1 cellular context compared by ENCODE assay signal in the genomic region with DNA sequence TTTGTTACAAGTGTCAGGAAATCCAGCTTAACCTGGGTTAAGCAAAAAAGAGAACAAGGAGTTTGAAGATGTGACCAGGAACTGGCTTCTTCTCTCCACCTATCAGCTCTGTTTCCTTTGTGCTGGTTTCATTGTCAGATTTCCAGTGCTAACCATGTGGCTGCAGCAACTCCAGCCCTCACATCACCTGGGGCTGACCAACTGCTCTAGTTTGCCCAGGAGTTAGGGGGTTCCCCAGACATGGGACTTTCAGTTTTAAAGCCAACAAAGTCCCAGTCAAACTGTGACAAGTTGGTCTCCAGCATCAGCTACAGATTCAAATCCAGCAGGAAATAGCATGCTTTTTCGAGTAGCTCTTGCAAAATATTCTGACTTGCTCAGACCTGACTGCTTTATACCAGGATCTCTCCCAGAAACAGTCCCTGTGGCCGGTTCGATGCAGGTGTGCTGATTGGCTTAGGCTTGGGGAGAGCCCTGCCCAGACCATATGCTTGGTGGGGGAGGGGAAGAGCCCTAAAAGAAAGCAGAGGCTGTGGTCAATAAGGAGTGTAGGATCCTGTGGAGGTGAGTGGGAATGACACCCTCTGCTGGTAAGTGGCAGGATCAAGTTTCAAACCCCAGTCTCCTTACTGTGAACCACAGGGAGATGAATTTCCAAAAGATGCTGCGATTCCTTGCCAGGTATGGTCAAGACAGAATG.
TF ChIP-seq lines count a peak whose summit lies in the region.

No MANE protein-coding gene starts in this region.

TF ChIP-seq in WTC11, 78 proteins besides CTCF, POLR2A, EP300 and RAD21 (continued from another document):
- TF ChIP-seq TEAD1 (CRISPR knock-in tag; IDR thresholded peaks at IDR 0.05) (peak; percentile 34; the same call in 1 of the 2 replicates), NR3C1 (CRISPR knock-in tag; conservative IDR thresholded peaks at IDR 0.05; ENCODE audit: low read depth) (0 out of 2 replicates have a peak, but pooled peaks have one; percentile 21), SP1 (CRISPR knock-in tag; conservative IDR thresholded peaks at IDR 0.05) (peak; percentile 77), ZBTB21 (CRISPR knock-in tag; IDR thresholded peaks at IDR 0.05; ENCODE audit: borderline replicate concordance) (no peak)
- TF ChIP-seq, protein P1, sequence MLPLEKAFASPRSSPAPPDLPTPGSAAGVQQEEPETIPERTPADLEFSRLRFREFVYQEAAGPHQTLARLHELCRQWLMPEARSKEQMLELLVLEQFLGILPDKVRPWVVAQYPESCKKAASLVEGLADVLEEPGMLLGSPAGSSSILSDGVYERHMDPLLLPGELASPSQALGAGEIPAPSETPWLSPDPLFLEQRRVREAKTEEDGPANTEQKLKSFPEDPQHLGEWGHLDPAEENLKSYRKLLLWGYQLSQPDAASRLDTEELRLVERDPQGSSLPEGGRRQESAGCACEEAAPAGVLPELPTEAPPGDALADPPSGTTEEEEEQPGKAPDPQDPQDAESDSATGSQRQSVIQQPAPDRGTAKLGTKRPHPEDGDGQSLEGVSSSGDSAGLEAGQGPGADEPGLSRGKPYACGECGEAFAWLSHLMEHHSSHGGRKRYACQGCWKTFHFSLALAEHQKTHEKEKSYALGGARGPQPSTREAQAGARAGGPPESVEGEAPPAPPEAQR (CRISPR knock-in tag; IDR thresholded peaks at IDR 0.05): no peak
- TF ChIP-seq, protein P2, sequence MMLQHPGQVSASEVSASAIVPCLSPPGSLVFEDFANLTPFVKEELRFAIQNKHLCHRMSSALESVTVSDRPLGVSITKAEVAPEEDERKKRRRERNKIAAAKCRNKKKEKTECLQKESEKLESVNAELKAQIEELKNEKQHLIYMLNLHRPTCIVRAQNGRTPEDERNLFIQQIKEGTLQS (CRISPR knock-in tag; conservative IDR thresholded peaks at IDR 0.05): no peak
- TF ChIP-seq, protein P3, sequence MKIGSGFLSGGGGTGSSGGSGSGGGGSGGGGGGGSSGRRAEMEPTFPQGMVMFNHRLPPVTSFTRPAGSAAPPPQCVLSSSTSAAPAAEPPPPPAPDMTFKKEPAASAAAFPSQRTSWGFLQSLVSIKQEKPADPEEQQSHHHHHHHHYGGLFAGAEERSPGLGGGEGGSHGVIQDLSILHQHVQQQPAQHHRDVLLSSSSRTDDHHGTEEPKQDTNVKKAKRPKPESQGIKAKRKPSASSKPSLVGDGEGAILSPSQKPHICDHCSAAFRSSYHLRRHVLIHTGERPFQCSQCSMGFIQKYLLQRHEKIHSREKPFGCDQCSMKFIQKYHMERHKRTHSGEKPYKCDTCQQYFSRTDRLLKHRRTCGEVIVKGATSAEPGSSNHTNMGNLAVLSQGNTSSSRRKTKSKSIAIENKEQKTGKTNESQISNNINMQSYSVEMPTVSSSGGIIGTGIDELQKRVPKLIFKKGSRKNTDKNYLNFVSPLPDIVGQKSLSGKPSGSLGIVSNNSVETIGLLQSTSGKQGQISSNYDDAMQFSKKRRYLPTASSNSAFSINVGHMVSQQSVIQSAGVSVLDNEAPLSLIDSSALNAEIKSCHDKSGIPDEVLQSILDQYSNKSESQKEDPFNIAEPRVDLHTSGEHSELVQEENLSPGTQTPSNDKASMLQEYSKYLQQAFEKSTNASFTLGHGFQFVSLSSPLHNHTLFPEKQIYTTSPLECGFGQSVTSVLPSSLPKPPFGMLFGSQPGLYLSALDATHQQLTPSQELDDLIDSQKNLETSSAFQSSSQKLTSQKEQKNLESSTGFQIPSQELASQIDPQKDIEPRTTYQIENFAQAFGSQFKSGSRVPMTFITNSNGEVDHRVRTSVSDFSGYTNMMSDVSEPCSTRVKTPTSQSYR (CRISPR knock-in tag; IDR thresholded peaks at IDR 0.05): peak; percentile 92
